In the genomic region with DNA sequence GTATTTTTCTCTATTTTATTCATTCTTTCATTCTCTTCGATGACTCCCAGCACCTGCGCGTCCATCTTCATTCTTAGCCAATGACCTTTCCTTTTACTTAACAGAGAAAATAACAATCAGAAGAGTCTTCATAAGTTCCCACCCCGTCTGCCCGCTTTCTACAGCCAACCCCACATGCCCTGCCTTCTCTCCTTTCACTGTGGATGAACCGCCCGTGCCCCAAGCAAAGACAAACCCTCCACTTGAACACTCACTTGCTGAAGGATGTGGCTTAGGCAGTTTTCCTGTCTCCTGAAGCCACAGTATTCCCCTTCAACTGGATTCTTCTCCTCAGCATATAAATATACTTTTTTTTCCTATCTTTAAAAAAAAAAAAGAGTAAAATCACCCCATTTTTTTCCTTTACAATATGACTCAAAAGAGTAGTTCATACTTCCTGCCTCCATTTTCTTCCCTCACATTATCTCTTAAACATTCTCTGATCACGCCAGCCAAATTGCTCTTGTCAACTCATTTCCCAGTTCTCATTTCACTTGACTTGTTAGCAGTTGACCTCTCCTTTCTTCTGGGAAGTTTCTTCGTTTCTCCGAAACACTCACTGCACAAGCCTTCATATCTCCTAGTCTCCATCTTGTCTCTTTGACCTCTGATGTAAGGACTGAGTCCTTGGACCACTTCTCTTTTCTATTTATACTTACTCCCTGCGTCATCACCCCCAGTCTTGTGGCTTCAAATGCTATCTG, we compare ENCODE assay signal across 8 cellular contexts. TPM values are rescaled to one million over a fixed set of nuclear protein-coding genes. Genes with fewer than 3 reads are reported as not detected.
A peak's percentile ranks its signal among the peaks of the same experiment; 100 is the strongest.
DNase-seq lines count a peak whose midpoint lies in the region; ATAC-seq, FAIRE-seq and TF ChIP-seq lines count a peak whose summit lies in the region.

No MANE protein-coding gene starts in this region.

- ATAC-seq in GM19438 (IDR thresholded peaks at IDR 0.05; ENCODE audit: low read depth, unreplicated experiment) (peak; percentile 79), HG03196 (IDR thresholded peaks at IDR 0.05; ENCODE audit: unreplicated experiment) (peak; percentile 83), K562 (peak; percentile 92)

- BruUV-seq in K562 (replicated peaks; lab: Mats Ljungman, UMichigan), result TSS peak; percentile 80

- H4K20me1 ChIP-seq in BLaER1 (no peaks in the 10 kb centered on the region), K562 (replicated peaks; ENCODE audit: control insufficient read depth, insufficient read depth, low read length) (no peaks in the 10 kb centered on the region)

- H3K4me3 ChIP-seq in BLaER1, result no peak overlapping the region
- no peak overlapping the region for H3K4me3 ChIP-seq in K562
- no peak overlapping the region for H3K4me3 ChIP-seq in vagina

- POLR2A ChIA-PET in K562 (lab: Yijun Ruan, JAX), result interaction anchor here (0.8 to 1.0 kb wide), 3 partner anchors 11 to 27 kb away, joined by 3 to 4 read pairs (median 4); partner anchors contain the start of gene NIPSNAP3B

- CTCF ChIA-PET in K562 (lab: Yijun Ruan, JAX; ENCODE audit: low intra/inter-chr PET ratio), result no interaction called here

- H3K9me3 ChIP-seq in BLaER1 (peaks cover 7% of the 10 kb centered on the region; the same call in 1 of the 2 replicates), K562 (replicated peaks; ENCODE audit: control insufficient read depth, insufficient read depth, low read depth, low read length) (no peaks in the 10 kb centered on the region), vagina (no peaks in the 10 kb centered on the region)

- peak overlapping the region; percentile 92 for H3K27ac ChIP-seq in BLaER1
- peak overlapping the region; percentile 79 for H3K27ac ChIP-seq in K562 (ENCODE audit: extremely low read depth, low read depth, low read length)
- H3K27ac ChIP-seq in vagina, result no peak overlapping the region

- H3K9me1 ChIP-seq in K562 (ENCODE audit: control insufficient read depth, insufficient read depth, low read length), result no peaks in the 10 kb centered on the region

- 30% methylated on average over 10 of the region's 11 CpGs for WGBS in K562 (ENCODE audit: insufficient coverage, low coverage, missing lambda C conversion rate)

- in situ Hi-C loops in K562 (cut with MboI), result no loop called here

- H3K36me3 ChIP-seq in BLaER1 (peaks cover 48% of the 10 kb centered on the region), K562 (ENCODE audit: control insufficient read depth, insufficient read depth, low read length) (no peaks in the 10 kb centered on the region; the same call in 2 of the 3 replicates), vagina (peaks cover 0 to 4% of the 10 kb centered on the region in 2 donors)

- H3K27me3 ChIP-seq in BLaER1, result no peaks in the 10 kb centered on the region
- H3K27me3 ChIP-seq in K562 (ENCODE audit: control insufficient read depth in 2 of 2, insufficient read depth in 2 of 2, low read length in 2 of 2), result no peaks in the 10 kb centered on the region
- no peaks in the 10 kb centered on the region for H3K27me3 ChIP-seq in vagina

- 0 out of 4 replicates have a peak, but pooled peaks of 1 of the 2 experiments have one; percentile 6 for TF ChIP-seq RAD21 in K562 (CRISPR knock-in tag; conservative IDR thresholded peaks at IDR 0.05 in 1 of 2, IDR thresholded peaks at IDR 0.05 in 1 of 2)

- H3K4me2 ChIP-seq in BLaER1, result peak overlapping the region; percentile 69
- H3K4me2 ChIP-seq in K562 (ENCODE audit: insufficient read depth, low read length), result peak overlapping the region; percentile 64

- TF ChIP-seq POLR2A in K562 (conservative IDR thresholded peaks at IDR 0.05) (no peak), vagina (IDR thresholded peaks at IDR 0.05) (no peak)

- H3K9ac ChIP-seq in BLaER1, result no peak overlapping the region
- H3K9ac ChIP-seq in K562 (ENCODE audit: insufficient read depth in 1 of 2, low read depth in 2 of 2, low read length in 2 of 2), result peak overlapping the region in 1 of 2 experiments; percentile 51; a peak in 2 of 4 replicates

- H3K79me2 ChIP-seq in K562 (ENCODE audit: control insufficient read depth, insufficient read depth, low read length), result no peaks in the 10 kb centered on the region

- peak; percentile 98 for FAIRE-seq in K562 (lab: Jason Lieb, UNC)

- TF ChIP-seq CTCF in K562 (IDR thresholded peaks at IDR 0.05 in 2 of 3, conservative IDR thresholded peaks at IDR 0.05 in 1 of 3; ENCODE audit: insufficient read depth in 2 of 3, low read depth in 1 of 3, low read length in 3 of 3) (no peak), vagina (IDR thresholded peaks at IDR 0.05) (no peak)

- peak; percentile 88 for TF ChIP-seq EP300 in K562 (IDR thresholded peaks at IDR 0.05; ENCODE audit: low read length)

- H2AFZ ChIP-seq in K562 (ENCODE audit: low read depth, low read length), result peak overlapping the region; percentile 80

- H3K4me1 ChIP-seq in BLaER1 (peaks cover 77% of the 10 kb centered on the region), K562 (replicated peaks in 1 of 2; ENCODE audit: control insufficient read depth in 2 of 2, insufficient read depth in 2 of 2, low read length in 2 of 2) (peaks cover 9 to 22% of the 10 kb centered on the region in 2 experiments), vagina (peaks cover 7% of the 10 kb centered on the region)

- intact Hi-C loops in K562 (cut with micrococcal nuclease), result loop anchor here (2.0 kb wide), 1 partner anchor 28 kb away; the partner anchor contains the start of gene NIPSNAP3A
- intact Hi-C loops in vagina (cut with DNase I), result no loop called here

- DNase-seq in K562 (ENCODE audit: extremely low read depth in 1 of 4, low spot score in 3 of 4), result peak; percentile 20 to 90 (median 52)
- no peak for DNase-seq in stimulated activated CD4-positive, alpha-beta T cell treated with anti-CD3 and anti-CD28 coated beads, Interleukin-1b, Interleukin-23, amount 100 ng/mL, for 48 hours
- DNase-seq in NK-92 (lab: John Stamatoyannopoulos, UW; ENCODE audit: unreplicated experiment), result no peak
- no peak for DNase-seq in vagina (ENCODE audit: extremely low spot score in 2 of 2)
- DNase-seq in NCI-H345 treated with DMSO at 0.1 percent for 48 hours (lab: John Stamatoyannopoulos, UW; ENCODE audit: unreplicated experiment), result no peak

TF ChIP-seq in K562, 482 proteins besides CTCF, POLR2A, EP300 and RAD21 (continues in another document):
- 0 out of 2 replicates have a peak, but pooled peaks have one; percentile 53 for TF ChIP-seq HINFP (tag; conservative IDR thresholded peaks at IDR 0.05; ENCODE audit: low read depth)

RNA-seq across cellular contexts. Expression of gene NIPSNAP3B, which starts 11.1 kb away (rescaled TPM):
- 4.5 and 10.5 TPM in 2 replicates for total RNA-seq in K562 (2011; cell fraction: chromatin; rRNA removed; ENCODE audit: low replicate concordance)
- 1.7 and 2.3 TPM in 2 replicates for total RNA-seq in K562 (2011; cell fraction: nucleolus; rRNA removed)
- total RNA-seq in K562 (2011; cell fraction: nucleoplasm; rRNA removed), result 2.8 and 4.2 TPM in 2 replicates
- total RNA-seq in K562 (2014; rRNA removed) (1.4 and 3.1 TPM in 2 replicates), K562 (2014; rRNA removed; fragmentation: Illumina TruSeq; extraction: Trizol) (3.3 and 3.9 TPM in 2 replicates), K562 (2015; rRNA removed; fragmentation: Illumina TruSeq; extraction: Trizol) (2.5 and 2.7 TPM in 2 replicates), K562 (2021) (2.2 and 4.3 TPM in 2 replicates), vagina (0.49 TPM)
- polyA plus RNA-seq in K562 (2011; rRNA removed) (6.6 and 9.9 TPM in 2 replicates), K562 (2014; fragmentation: Illumina TruSeq; extraction: Trizol) (2.2 and 2.6 TPM in 2 replicates), K562 (2014; fragmentation: Nextera tagmentation; extraction: Ambion mirVana) (1 to 10 TPM; 6.3 to 8.3 TPM), K562 (2014; rRNA removed) (2.1 and 5.9 TPM in 2 replicates)
- polyA plus RNA-seq in K562 (2011; cell fraction: cytosol; rRNA removed), result 0.72 and 3.2 TPM in 2 replicates
- polyA plus RNA-seq in K562 (2011; cell fraction: nucleus; rRNA removed), result 8.3 and 16.0 TPM in 2 replicates
- polyA plus RNA-seq in K562 (2012), result 2.0 and 3.6 TPM in 2 replicates
- polyA minus RNA-seq in K562 (2011; rRNA and poly(A)+ RNA removed), result 5.0 and 6.0 TPM in 2 replicates
- 1.8 and 2.8 TPM in 2 replicates for polyA minus RNA-seq in K562 (2011; cell fraction: cytosol; rRNA and poly(A)+ RNA removed)
- polyA minus RNA-seq in K562 (2011; cell fraction: nucleus; rRNA and poly(A)+ RNA removed), result 4.3 and 9.3 TPM in 2 replicates

RNA-seq across cellular contexts. Expression of gene NIPSNAP3A, which starts 27.5 kb away (rescaled TPM):
- 11.0 and 20.0 TPM in 2 replicates for total RNA-seq in K562 (2011; cell fraction: chromatin; rRNA removed; ENCODE audit: low replicate concordance)
- 7.2 and 7.4 TPM in 2 replicates for total RNA-seq in K562 (2011; cell fraction: nucleolus; rRNA removed)
- 12.8 and 15.3 TPM in 2 replicates for total RNA-seq in K562 (2011; cell fraction: nucleoplasm; rRNA removed)
- total RNA-seq in K562 (2014; rRNA removed) (25.3 and 27.3 TPM in 2 replicates), K562 (2014; rRNA removed; fragmentation: Illumina TruSeq; extraction: Trizol) (40.5 and 44.7 TPM in 2 replicates), K562 (2015; rRNA removed; fragmentation: Illumina TruSeq; extraction: Trizol) (39.0 and 42.4 TPM in 2 replicates), K562 (2021) (30.3 and 34.9 TPM in 2 replicates), vagina (25.8 TPM)
- polyA plus RNA-seq in K562 (2011; rRNA removed) (63.7 and 81.0 TPM in 2 replicates), K562 (2014; fragmentation: Illumina TruSeq; extraction: Trizol) (29.1 TPM in 2 replicates), K562 (2014; fragmentation: Nextera tagmentation; extraction: Ambion mirVana) (100 to 1,000 TPM; 126 to 132 TPM), K562 (2014; rRNA removed) (32.9 and 42.2 TPM in 2 replicates)
- 14.0 and 30.1 TPM in 2 replicates for polyA plus RNA-seq in K562 (2011; cell fraction: cytosol; rRNA removed)
- 19.7 and 40.4 TPM in 2 replicates for polyA plus RNA-seq in K562 (2011; cell fraction: nucleus; rRNA removed)
- 36.8 and 47.2 TPM in 2 replicates for polyA plus RNA-seq in K562 (2012)
- 23.2 and 25.1 TPM in 2 replicates for polyA minus RNA-seq in K562 (2011; rRNA and poly(A)+ RNA removed)
- 10.3 and 13.6 TPM in 2 replicates for polyA minus RNA-seq in K562 (2011; cell fraction: cytosol; rRNA and poly(A)+ RNA removed)
- polyA minus RNA-seq in K562 (2011; cell fraction: nucleus; rRNA and poly(A)+ RNA removed), result 9.2 and 13.8 TPM in 2 replicates

Comparison
In these comparisons a context has a peak if more than half of its experiments do, and no peak if none do; other contexts are left out.
1. DNase-seq: peak in K562 (4 of 4); none in stimulated activated CD4-positive, alpha-beta T cell treated with anti-CD3 and anti-CD28 coated beads, Interleukin-1b, Interleukin-23, amount 100 ng/mL, for 48 hours (single experiment), NK-92 (single experiment), vagina (0 of 2) and NCI-H345 treated with DMSO at 0.1 percent for 48 hours (single experiment).
2. Peak in every context shown above with its lines, with median percentiles within 50 percentile points of each other: ATAC-seq.